Comparison of ENCODE assay signal across 13 cellular contexts in the genomic region with DNA sequence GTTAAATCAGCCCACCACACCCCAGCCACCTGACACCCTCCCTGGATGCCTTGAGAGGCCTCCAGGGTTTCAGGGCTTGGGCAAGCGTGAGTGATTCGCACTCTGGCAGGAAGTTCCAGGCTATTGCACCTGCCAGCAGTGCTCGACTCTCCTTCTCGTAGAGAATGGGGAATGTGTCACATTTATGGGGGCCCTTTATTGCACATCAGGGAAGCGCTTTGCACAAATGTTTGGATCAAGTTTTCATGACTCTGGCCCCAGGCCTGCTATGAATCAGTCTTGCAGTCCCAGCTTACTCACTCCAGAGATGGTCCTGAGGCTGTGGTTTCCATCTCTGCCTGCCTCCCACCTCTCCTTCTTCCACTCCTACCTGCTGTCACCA.
DNase-seq lines count a peak whose midpoint lies in the region; ATAC-seq, FAIRE-seq and TF ChIP-seq lines count a peak whose summit lies in the region.
"Had no signal": no experiment of that assay in that cellular context is flagged by ENCODE, and none has a peak within 500 bp of the region (broad histone marks: within the 10 kb centered on the region; RNA-seq: fewer than 3 reads in every experiment).

No MANE protein-coding gene starts in this region.

- CTCF ChIA-PET in WTC11 (lab: Charles Lee): no interaction called here

- peaks cover 6% of the 10 kb centered on the region; the same call in 1 of the 2 replicates for H3K9me3 Mint-ChIP-seq in WTC11
- H3K9me3 Mint-ChIP-seq: neural crest cell had no signal

- no peak overlapping the region for H3K27ac Mint-ChIP-seq in WTC11
- H3K27ac Mint-ChIP-seq: activated CD8-positive, alpha-beta memory T cell treated with anti-CD3 and anti-CD28 coated beads, Interleukin-2, amount 10 ng/mL, durations not matched to agents 7 days and 5 days; immature natural killer cell; stimulated activated naive B cell treated with anti-CD40 and anti-IgM and Interleukin-4, amounts not matched to agents 10 μg/mL and 1 μg/mL and 100 μg/mL, for 72 hours had no signal

- no peak for TF ChIP-seq CTCF in WTC11 (IDR thresholded peaks at IDR 0.05)

- DNase-seq in A172 (ENCODE audit: low spot score): peak; percentile 71
- DNase-seq in H54 (ENCODE audit: insufficient read length, low spot score): peak; percentile 36
- DNase-seq in WTC11 (ENCODE audit: low spot score): no peak
- peak; percentile 37 for DNase-seq in iPS-NIHi11 (ENCODE audit: low spot score)
- no peak for DNase-seq in activated CD4-positive, alpha-beta T cell treated with anti-CD3 and anti-CD28 coated beads, Interleukin-2, amount 50 U/mL, for 4 hours
- DNase-seq in germinal center (ENCODE audit: low spot score): no peak
- no peak for DNase-seq in T-helper 9 cell
- DNase-seq: activated CD8-positive, alpha-beta memory T cell treated with anti-CD3 and anti-CD28 coated beads, Interleukin-2, amount 10 ng/mL, durations not matched to agents 7 days and 5 days; immature natural killer cell; NCI-H1105; stimulated activated naive B cell treated with anti-CD40 and anti-IgM and Interleukin-4, amounts not matched to agents 10 μg/mL and 1 μg/mL and 100 μg/mL, for 72 hours had no signal

- ATAC-seq in WTC11 (peak; percentile 60), HG03108 (IDR thresholded peaks at IDR 0.05; ENCODE audit: unreplicated experiment) (no peak)
- ATAC-seq: activated CD8-positive, alpha-beta memory T cell treated with anti-CD3 and anti-CD28 coated beads, Interleukin-2, amount 10 ng/mL, durations not matched to agents 7 days and 5 days; stimulated activated naive B cell treated with anti-CD40 and anti-IgM and Interleukin-4, amounts not matched to agents 10 μg/mL and 1 μg/mL and 100 μg/mL, for 72 hours had no signal

- no peaks in the 10 kb centered on the region for H3K27me3 Mint-ChIP-seq in WTC11 (ENCODE audit: low read depth)

- no peaks in the 10 kb centered on the region for H3K36me3 Mint-ChIP-seq in WTC11
- H3K36me3 Mint-ChIP-seq: activated CD8-positive, alpha-beta memory T cell treated with anti-CD3 and anti-CD28 coated beads, Interleukin-2, amount 10 ng/mL, durations not matched to agents 7 days and 5 days; immature natural killer cell; stimulated activated naive B cell treated with anti-CD40 and anti-IgM and Interleukin-4, amounts not matched to agents 10 μg/mL and 1 μg/mL and 100 μg/mL, for 72 hours had no signal

- TF ChIP-seq POLR2A in H54 (IDR thresholded peaks at IDR 0.05; ENCODE audit: low read depth, low read length): no peak

- peaks cover 9% of the 10 kb centered on the region for H3K4me1 Mint-ChIP-seq in WTC11
- H3K4me1 Mint-ChIP-seq: activated CD8-positive, alpha-beta memory T cell treated with anti-CD3 and anti-CD28 coated beads, Interleukin-2, amount 10 ng/mL, durations not matched to agents 7 days and 5 days; immature natural killer cell; stimulated activated naive B cell treated with anti-CD40 and anti-IgM and Interleukin-4, amounts not matched to agents 10 μg/mL and 1 μg/mL and 100 μg/mL, for 72 hours had no signal

- no peak overlapping the region for H3K4me3 Mint-ChIP-seq in WTC11
- H3K4me3 Mint-ChIP-seq: activated CD8-positive, alpha-beta memory T cell treated with anti-CD3 and anti-CD28 coated beads, Interleukin-2, amount 10 ng/mL, durations not matched to agents 7 days and 5 days; immature natural killer cell; neural crest cell; stimulated activated naive B cell treated with anti-CD40 and anti-IgM and Interleukin-4, amounts not matched to agents 10 μg/mL and 1 μg/mL and 100 μg/mL, for 72 hours had no signal

- POLR2A ChIA-PET in WTC11 (lab: Charles Lee): no interaction called here

- FAIRE-seq in H54 (lab: Jason Lieb, UNC): peak; percentile 62

TF ChIP-seq in WTC11, 78 proteins besides CTCF, POLR2A, EP300 and RAD21 (continues in another document):
- TF ChIP-seq JUN (CRISPR knock-in tag; IDR thresholded peaks at IDR 0.05) (no peak), SP1 (CRISPR knock-in tag; conservative IDR thresholded peaks at IDR 0.05) (no peak), ZNF671 (CRISPR knock-in tag; IDR thresholded peaks at IDR 0.05) (no peak)
- TF ChIP-seq, protein P1, sequence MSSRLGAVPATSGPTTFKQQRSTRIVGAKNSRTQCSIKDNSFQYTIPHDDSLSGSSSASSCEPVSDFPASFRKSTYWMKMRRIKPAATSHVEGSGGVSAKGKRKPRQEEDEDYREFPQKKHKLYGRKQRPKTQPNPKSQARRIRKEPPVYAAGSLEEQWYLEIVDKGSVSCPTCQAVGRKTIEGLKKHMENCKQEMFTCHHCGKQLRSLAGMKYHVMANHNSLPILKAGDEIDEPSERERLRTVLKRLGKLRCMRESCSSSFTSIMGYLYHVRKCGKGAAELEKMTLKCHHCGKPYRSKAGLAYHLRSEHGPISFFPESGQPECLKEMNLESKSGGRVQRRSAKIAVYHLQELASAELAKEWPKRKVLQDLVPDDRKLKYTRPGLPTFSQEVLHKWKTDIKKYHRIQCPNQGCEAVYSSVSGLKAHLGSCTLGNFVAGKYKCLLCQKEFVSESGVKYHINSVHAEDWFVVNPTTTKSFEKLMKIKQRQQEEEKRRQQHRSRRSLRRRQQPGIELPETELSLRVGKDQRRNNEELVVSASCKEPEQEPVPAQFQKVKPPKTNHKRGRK (CRISPR knock-in tag; IDR thresholded peaks at IDR 0.05; ENCODE audit: borderline replicate concordance): no peak
- TF ChIP-seq, protein P2, sequence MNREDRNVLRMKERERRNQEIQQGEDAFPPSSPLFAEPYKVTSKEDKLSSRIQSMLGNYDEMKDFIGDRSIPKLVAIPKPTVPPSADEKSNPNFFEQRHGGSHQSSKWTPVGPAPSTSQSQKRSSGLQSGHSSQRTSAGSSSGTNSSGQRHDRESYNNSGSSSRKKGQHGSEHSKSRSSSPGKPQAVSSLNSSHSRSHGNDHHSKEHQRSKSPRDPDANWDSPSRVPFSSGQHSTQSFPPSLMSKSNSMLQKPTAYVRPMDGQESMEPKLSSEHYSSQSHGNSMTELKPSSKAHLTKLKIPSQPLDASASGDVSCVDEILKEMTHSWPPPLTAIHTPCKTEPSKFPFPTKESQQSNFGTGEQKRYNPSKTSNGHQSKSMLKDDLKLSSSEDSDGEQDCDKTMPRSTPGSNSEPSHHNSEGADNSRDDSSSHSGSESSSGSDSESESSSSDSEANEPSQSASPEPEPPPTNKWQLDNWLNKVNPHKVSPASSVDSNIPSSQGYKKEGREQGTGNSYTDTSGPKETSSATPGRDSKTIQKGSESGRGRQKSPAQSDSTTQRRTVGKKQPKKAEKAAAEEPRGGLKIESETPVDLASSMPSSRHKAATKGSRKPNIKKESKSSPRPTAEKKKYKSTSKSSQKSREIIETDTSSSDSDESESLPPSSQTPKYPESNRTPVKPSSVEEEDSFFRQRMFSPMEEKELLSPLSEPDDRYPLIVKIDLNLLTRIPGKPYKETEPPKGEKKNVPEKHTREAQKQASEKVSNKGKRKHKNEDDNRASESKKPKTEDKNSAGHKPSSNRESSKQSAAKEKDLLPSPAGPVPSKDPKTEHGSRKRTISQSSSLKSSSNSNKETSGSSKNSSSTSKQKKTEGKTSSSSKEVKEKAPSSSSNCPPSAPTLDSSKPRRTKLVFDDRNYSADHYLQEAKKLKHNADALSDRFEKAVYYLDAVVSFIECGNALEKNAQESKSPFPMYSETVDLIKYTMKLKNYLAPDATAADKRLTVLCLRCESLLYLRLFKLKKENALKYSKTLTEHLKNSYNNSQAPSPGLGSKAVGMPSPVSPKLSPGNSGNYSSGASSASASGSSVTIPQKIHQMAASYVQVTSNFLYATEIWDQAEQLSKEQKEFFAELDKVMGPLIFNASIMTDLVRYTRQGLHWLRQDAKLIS (CRISPR knock-in tag; IDR thresholded peaks at IDR 0.05; ENCODE audit: borderline replicate concordance): no peak
- TF ChIP-seq, protein P3, sequence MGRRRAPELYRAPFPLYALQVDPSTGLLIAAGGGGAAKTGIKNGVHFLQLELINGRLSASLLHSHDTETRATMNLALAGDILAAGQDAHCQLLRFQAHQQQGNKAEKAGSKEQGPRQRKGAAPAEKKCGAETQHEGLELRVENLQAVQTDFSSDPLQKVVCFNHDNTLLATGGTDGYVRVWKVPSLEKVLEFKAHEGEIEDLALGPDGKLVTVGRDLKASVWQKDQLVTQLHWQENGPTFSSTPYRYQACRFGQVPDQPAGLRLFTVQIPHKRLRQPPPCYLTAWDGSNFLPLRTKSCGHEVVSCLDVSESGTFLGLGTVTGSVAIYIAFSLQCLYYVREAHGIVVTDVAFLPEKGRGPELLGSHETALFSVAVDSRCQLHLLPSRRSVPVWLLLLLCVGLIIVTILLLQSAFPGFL (CRISPR knock-in tag; IDR thresholded peaks at IDR 0.05; ENCODE audit: borderline replicate concordance): no peak
- TF ChIP-seq, protein P4, sequence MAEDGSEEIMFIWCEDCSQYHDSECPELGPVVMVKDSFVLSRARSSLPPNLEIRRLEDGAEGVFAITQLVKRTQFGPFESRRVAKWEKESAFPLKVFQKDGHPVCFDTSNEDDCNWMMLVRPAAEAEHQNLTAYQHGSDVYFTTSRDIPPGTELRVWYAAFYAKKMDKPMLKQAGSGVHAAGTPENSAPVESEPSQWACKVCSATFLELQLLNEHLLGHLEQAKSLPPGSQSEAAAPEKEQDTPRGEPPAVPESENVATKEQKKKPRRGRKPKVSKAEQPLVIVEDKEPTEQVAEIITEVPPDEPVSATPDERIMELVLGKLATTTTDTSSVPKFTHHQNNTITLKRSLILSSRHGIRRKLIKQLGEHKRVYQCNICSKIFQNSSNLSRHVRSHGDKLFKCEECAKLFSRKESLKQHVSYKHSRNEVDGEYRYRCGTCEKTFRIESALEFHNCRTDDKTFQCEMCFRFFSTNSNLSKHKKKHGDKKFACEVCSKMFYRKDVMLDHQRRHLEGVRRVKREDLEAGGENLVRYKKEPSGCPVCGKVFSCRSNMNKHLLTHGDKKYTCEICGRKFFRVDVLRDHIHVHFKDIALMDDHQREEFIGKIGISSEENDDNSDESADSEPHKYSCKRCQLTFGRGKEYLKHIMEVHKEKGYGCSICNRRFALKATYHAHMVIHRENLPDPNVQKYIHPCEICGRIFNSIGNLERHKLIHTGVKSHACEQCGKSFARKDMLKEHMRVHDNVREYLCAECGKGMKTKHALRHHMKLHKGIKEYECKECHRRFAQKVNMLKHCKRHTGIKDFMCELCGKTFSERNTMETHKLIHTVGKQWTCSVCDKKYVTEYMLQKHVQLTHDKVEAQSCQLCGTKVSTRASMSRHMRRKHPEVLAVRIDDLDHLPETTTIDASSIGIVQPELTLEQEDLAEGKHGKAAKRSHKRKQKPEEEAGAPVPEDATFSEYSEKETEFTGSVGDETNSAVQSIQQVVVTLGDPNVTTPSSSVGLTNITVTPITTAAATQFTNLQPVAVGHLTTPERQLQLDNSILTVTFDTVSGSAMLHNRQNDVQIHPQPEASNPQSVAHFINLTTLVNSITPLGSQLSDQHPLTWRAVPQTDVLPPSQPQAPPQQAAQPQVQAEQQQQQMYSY (CRISPR knock-in tag; IDR thresholded peaks at IDR 0.05): no peak
- TF ChIP-seq, protein P5, sequence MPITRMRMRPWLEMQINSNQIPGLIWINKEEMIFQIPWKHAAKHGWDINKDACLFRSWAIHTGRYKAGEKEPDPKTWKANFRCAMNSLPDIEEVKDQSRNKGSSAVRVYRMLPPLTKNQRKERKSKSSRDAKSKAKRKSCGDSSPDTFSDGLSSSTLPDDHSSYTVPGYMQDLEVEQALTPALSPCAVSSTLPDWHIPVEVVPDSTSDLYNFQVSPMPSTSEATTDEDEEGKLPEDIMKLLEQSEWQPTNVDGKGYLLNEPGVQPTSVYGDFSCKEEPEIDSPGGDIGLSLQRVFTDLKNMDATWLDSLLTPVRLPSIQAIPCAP (CRISPR knock-in tag; IDR thresholded peaks at IDR 0.05): no peak

Comparison
In these comparisons a context has a peak if more than half of its experiments do, and no peak if none do; other contexts are left out.
1. DNase-seq: peak in A172 (single experiment), H54 (single experiment) and iPS-NIHi11 (single experiment); none in WTC11 (single experiment), activated CD4-positive, alpha-beta T cell treated with anti-CD3 and anti-CD28 coated beads, Interleukin-2, amount 50 U/mL, for 4 hours (0 of 2), germinal center (single experiment) and T-helper 9 cell (single experiment).